In the genomic region with DNA sequence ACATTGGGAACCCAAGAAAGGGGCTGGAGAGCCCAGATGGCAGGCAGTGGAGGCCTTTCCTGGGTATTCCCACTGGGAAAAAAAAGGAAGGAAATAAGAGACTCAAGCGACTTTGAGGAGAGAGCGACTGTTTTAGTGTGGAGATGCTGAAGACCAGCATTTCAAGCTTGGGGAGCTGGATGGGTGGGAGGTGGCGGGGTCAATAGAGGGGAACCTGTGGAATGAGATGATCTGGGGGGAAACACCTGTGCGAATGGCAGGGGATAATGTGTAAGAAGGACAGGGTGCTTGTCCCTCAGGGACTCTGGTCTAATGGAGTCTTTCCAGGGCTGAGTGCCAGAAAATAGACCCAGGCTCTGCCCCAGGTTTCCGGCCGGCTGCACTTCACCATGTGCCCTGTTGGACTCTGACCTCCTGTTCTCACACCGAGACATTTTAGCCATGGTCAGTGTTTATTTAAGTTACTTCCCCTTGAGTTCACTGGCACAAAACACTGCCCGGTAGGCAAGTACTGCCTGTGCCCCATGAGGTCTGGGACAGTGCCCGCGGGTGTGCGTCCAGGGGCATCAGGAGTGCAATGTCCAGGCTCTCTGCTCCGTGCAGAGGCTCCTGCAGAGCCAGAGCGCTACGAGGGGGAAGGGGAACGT, we compare ENCODE assay signal across 21 cellular contexts. TPM values are rescaled to one million over a fixed set of nuclear protein-coding genes. Genes with fewer than 3 reads are reported as not detected.
A peak's percentile ranks its signal among the peaks of the same experiment; 100 is the strongest.
DNase-seq lines count a peak whose midpoint lies in the region; TF ChIP-seq lines count a peak whose summit lies in the region.
"Had no signal": no experiment of that assay in that cellular context is flagged by ENCODE, and none has a peak within 500 bp of the region (broad histone marks: within the 10 kb centered on the region; RNA-seq: fewer than 3 reads in every experiment).

No MANE protein-coding gene starts in this region.

- DNase-seq in NCI-H2171 treated with DMSO at 0.1 percent for 48 hours (lab: John Stamatoyannopoulos, UW) (peak; percentile 54), NCI-H2171 (lab: John Stamatoyannopoulos, UW) (no peak), anterior cingulate cortex (lab: John Stamatoyannopoulos, UW) (peak in 46 of 58 donors; percentile 7 to 86 (median 51)), left kidney (ENCODE audit: low read depth, low spot score) (peak; percentile 24), thyroid gland (peak; percentile 66 to 71), NCI-H748 (lab: John Stamatoyannopoulos, UW; ENCODE audit: unreplicated experiment) (no peak), NCI-H2196 (lab: John Stamatoyannopoulos, UW; ENCODE audit: unreplicated experiment) (no peak), BE2C (no peak)
- DNase-seq: activated naive CD4-positive, alpha-beta T cell treated with Interleukin-2 at 50 U/mL for 16 hours; activated T-cell treated with anti-CD3 and anti-CD28 coated beads for 4 hours; CD8-positive, alpha-beta T cell; naive thymus-derived CD4-positive, alpha-beta T cell; NCI-H1436; NCI-H510A; OCI-M1; stimulated activated naive CD4-positive, alpha-beta T cell; upper lobe of left lung had no signal

- TF ChIP-seq CTCF in thyroid gland (IDR thresholded peaks at IDR 0.05) (peak in 1 of 6 experiments; percentile 8), BE2C (IDR thresholded peaks at IDR 0.05; ENCODE audit: low read depth, low read length) (no peak)

- WGBS in thyroid gland, 2 donors, result 45 to 49% methylated on average over 15 of the region's 15 CpGs

- intact Hi-C loops in thyroid gland (cut with DNase I), result no loop called here

- H3K27me3 ChIP-seq in thyroid gland, result no peaks in the 10 kb centered on the region
- H3K27me3 ChIP-seq in BE2C, result peaks cover 41% of the 10 kb centered on the region

- no peak for TF ChIP-seq POLR2A in thyroid gland (IDR thresholded peaks at IDR 0.05)

- no peak overlapping the region for H3K4me3 ChIP-seq in thyroid gland (replicated peaks in 1 of 3)
- H3K4me3 ChIP-seq in BE2C (ENCODE audit: low read depth, low read length), result no peak overlapping the region
- H3K4me3 ChIP-seq: SK-N-MC, upper lobe of left lung had no signal

- H3K36me3 ChIP-seq in thyroid gland, result no peaks in the 10 kb centered on the region
- no peaks in the 10 kb centered on the region for H3K36me3 ChIP-seq in BE2C
- H3K36me3 ChIP-seq: upper lobe of left lung had no signal

- H3K27ac ChIP-seq in thyroid gland, result no peak overlapping the region
- H3K27ac ChIP-seq: SK-N-MC, upper lobe of left lung had no signal

- no peaks in the 10 kb centered on the region for H3K9me3 ChIP-seq in thyroid gland
- H3K9me3 ChIP-seq in BE2C, result no peaks in the 10 kb centered on the region
- H3K9me3 ChIP-seq: upper lobe of left lung had no signal

- H3K4me1 ChIP-seq in thyroid gland (peaks cover 0 to 4% of the 10 kb centered on the region in 2 donors), BE2C (no peaks in the 10 kb centered on the region)
- H3K4me1 ChIP-seq: upper lobe of left lung had no signal

RNA-seq across cellular contexts. Expression of gene NKX2-2, which starts 50.4 kb away (rescaled TPM):
- total RNA-seq in thyroid gland, result under 1 TPM in 1 of 4 donors, not detected in 3; 0.42 TPM
- polyA plus RNA-seq in BE2C (2012; ENCODE audit: insufficient read depth, insufficient read length, low read depth), result not detected
- total RNA-seq: astrocyte; CD8-positive, alpha-beta T cell; LHCN-M2; lung microvascular endothelial cell; naive thymus-derived CD4-positive, alpha-beta T cell; upper lobe of left lung had no signal
- polyA plus RNA-seq: naive thymus-derived CD4-positive, alpha-beta T cell had no signal

Comparison
In these comparisons a context has a peak if more than half of its experiments do, and no peak if none do; other contexts are left out.
1. DNase-seq: peak in NCI-H2171 treated with DMSO at 0.1 percent for 48 hours (single experiment), anterior cingulate cortex (46 of 58), left kidney (single experiment) and thyroid gland (2 of 2); none in NCI-H2171 (single experiment), NCI-H748 (single experiment), NCI-H2196 (single experiment) and BE2C (single experiment).